In genomic region chr18:30072609-30073385, GRCh38 we compare ENCODE assay signal across 2 cellular contexts.
TF ChIP-seq lines count a peak whose summit lies in the region.

No MANE protein-coding gene starts in this region.

TF ChIP-seq in HepG2, 621 proteins besides CTCF, POLR2A, EP300 and RAD21:
- TF ChIP-seq, protein P1, sequence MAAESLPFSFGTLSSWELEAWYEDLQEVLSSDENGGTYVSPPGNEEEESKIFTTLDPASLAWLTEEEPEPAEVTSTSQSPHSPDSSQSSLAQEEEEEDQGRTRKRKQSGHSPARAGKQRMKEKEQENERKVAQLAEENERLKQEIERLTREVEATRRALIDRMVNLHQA (CRISPR knock-in tag; IDR thresholded peaks at IDR 0.05) = no peak
- peak; percentile 74; the same call in 1 of the 2 replicates for TF ChIP-seq ZNF841 (CRISPR knock-in tag; IDR thresholded peaks at IDR 0.05; ENCODE audit: borderline replicate concordance)

TF ChIP-seq in HEK293, 187 proteins besides CTCF, POLR2A, EP300 and RAD21 (continued from another document):
- TF ChIP-seq, protein P2, sequence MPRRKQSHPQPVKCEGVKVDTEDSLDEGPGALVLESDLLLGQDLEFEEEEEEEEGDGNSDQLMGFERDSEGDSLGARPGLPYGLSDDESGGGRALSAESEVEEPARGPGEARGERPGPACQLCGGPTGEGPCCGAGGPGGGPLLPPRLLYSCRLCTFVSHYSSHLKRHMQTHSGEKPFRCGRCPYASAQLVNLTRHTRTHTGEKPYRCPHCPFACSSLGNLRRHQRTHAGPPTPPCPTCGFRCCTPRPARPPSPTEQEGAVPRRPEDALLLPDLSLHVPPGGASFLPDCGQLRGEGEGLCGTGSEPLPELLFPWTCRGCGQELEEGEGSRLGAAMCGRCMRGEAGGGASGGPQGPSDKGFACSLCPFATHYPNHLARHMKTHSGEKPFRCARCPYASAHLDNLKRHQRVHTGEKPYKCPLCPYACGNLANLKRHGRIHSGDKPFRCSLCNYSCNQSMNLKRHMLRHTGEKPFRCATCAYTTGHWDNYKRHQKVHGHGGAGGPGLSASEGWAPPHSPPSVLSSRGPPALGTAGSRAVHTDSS (tag by site-specific recombination; IDR thresholded peaks at IDR 0.05) = no peak
- TF ChIP-seq ZSCAN4 (tag by site-specific recombination; IDR thresholded peaks at IDR 0.05) = no peak
- TF ChIP-seq ZNF707 (tag by site-specific recombination; IDR thresholded peaks at IDR 0.05) = peak; percentile 63
- no peak for TF ChIP-seq ZNF639 (tag by site-specific recombination; IDR thresholded peaks at IDR 0.05)
- no peak for TF ChIP-seq ZNF324 (tag by site-specific recombination; IDR thresholded peaks at IDR 0.05)
